8 cellular contexts compared by ENCODE assay signal in genomic region chr3:184133840-184134745, GRCh38. TPM values are rescaled to one million over a fixed set of nuclear protein-coding genes. Genes with fewer than 3 reads are reported as not detected.
DNase-seq lines count a peak whose midpoint lies in the region; ATAC-seq and FAIRE-seq lines count a peak whose summit lies in the region.

No MANE protein-coding gene starts in this region.

- no peaks in the 10 kb centered on the region for H3K27me3 Mint-ChIP-seq in stimulated activated naive CD8-positive, alpha-beta T cell treated with anti-CD3 and anti-CD28 coated beads, Interleukin-15, Interleukin-2, amounts not matched to agents 100 ng/mL and 50 ng/mL, for 24 hours

- peaks cover 32% of the 10 kb centered on the region for H3K4me1 ChIP-seq in mononuclear cell (ENCODE audit: insufficient read depth, low read length)

- peak; percentile 95 for ATAC-seq in esophagus mucosa
- no peak for ATAC-seq in GM19397 (IDR thresholded peaks at IDR 0.05; ENCODE audit: unreplicated experiment)

- no peaks in the 10 kb centered on the region for H3K9me3 Mint-ChIP-seq in stimulated activated naive CD8-positive, alpha-beta T cell treated with anti-CD3 and anti-CD28 coated beads, Interleukin-15, Interleukin-2, amounts not matched to agents 100 ng/mL and 50 ng/mL, for 24 hours

- peaks cover 33% of the 10 kb centered on the region for H3K4me1 Mint-ChIP-seq in stimulated activated naive CD8-positive, alpha-beta T cell treated with anti-CD3 and anti-CD28 coated beads, Interleukin-15, Interleukin-2, amounts not matched to agents 100 ng/mL and 50 ng/mL, for 24 hours (ENCODE audit: low read depth)

- H3K27me3 ChIP-seq in mononuclear cell (ENCODE audit: insufficient read depth, low read length) = no peaks in the 10 kb centered on the region

- no peak for FAIRE-seq in HTR-8/SVneo (lab: Jason Lieb, UNC)

- peak; percentile 80 for DNase-seq in HTR-8/SVneo (ENCODE audit: insufficient read length, low spot score)
- DNase-seq in NOMO-1 treated with DMSO at 0.1 percent for 48 hours (lab: John Stamatoyannopoulos, UW; ENCODE audit: unreplicated experiment) = peak; percentile 71
- DNase-seq in activated T-cell treated with anti-CD3 and anti-CD28 coated beads, Interleukin-2, amount 50 U/mL, for 1 hour = peak; percentile 46

- peak overlapping the region; percentile 95 for H3K4me3 ChIP-seq in GM08714 (ENCODE audit: low read length)
- H3K4me3 ChIP-seq in mononuclear cell (ENCODE audit: low read length) = peak overlapping the region; percentile 92

- H3K4me3 Mint-ChIP-seq in stimulated activated naive CD8-positive, alpha-beta T cell treated with anti-CD3 and anti-CD28 coated beads, Interleukin-15, Interleukin-2, amounts not matched to agents 100 ng/mL and 50 ng/mL, for 24 hours = peak overlapping the region; percentile 97

- peak overlapping the region; percentile 95 for H3K27ac Mint-ChIP-seq in stimulated activated naive CD8-positive, alpha-beta T cell treated with anti-CD3 and anti-CD28 coated beads, Interleukin-15, Interleukin-2, amounts not matched to agents 100 ng/mL and 50 ng/mL, for 24 hours

- peaks cover 19% of the 10 kb centered on the region for H3K36me3 Mint-ChIP-seq in stimulated activated naive CD8-positive, alpha-beta T cell treated with anti-CD3 and anti-CD28 coated beads, Interleukin-15, Interleukin-2, amounts not matched to agents 100 ng/mL and 50 ng/mL, for 24 hours (ENCODE audit: low read depth)

- H3K9me3 ChIP-seq in mononuclear cell (ENCODE audit: low read depth, low read length) = no peaks in the 10 kb centered on the region

RNA-seq across cellular contexts. Expression of gene EIF2B5, which starts 1.1 kb away (rescaled TPM):
- 21.8 TPM for total RNA-seq in esophagus mucosa
- total RNA-seq in mononuclear cell = 41.0 TPM

RNA-seq across cellular contexts. Expression of gene DVL3, which starts 21.1 kb away (rescaled TPM):
- total RNA-seq in esophagus mucosa (29.2 TPM), mononuclear cell (18.3 TPM)

RNA-seq across cellular contexts. Expression of gene HTR3E, which starts 37.2 kb away (rescaled TPM):
- total RNA-seq in esophagus mucosa (not detected), mononuclear cell (not detected)

RNA-seq across cellular contexts. Expression of gene AP2M1, which starts 40.6 kb away (rescaled TPM):
- 235 TPM for total RNA-seq in esophagus mucosa
- 167 TPM for total RNA-seq in mononuclear cell

RNA-seq across cellular contexts. Expression of gene ABCF3, which starts 51.9 kb away (rescaled TPM):
- total RNA-seq in esophagus mucosa (45.3 TPM), mononuclear cell (39.7 TPM)
